In genomic region chrX:130645955-130646583, GRCh38 we compare ENCODE assay signal across 18 cellular contexts.
"Had no signal": no experiment of that assay in that cellular context is flagged by ENCODE, and none has a peak within 500 bp of the region (broad histone marks: within the 10 kb centered on the region; RNA-seq: fewer than 3 reads in every experiment).

No MANE protein-coding gene starts in this region.

- H3K4me3 ChIP-seq: adrenal gland, body of pancreas, esophagus squamous epithelium, pancreas, suprapubic skin had no signal

- H3K4me1 ChIP-seq: adrenal gland, body of pancreas, esophagus squamous epithelium, pancreas, suprapubic skin had no signal

- H3K27ac ChIP-seq: adrenal gland, body of pancreas, esophagus squamous epithelium, pancreas, suprapubic skin had no signal

- H3K27me3 Mint-ChIP-seq: activated CD4-positive, alpha-beta memory T cell treated with anti-CD3 and anti-CD28 coated beads, Interleukin-2, amount 10 ng/mL, durations not matched to agents 7 days and 5 days; activated naive CD4-positive, alpha-beta T cell treated with anti-CD3 and anti-CD28 coated beads, Interleukin-2, amount 50 U/mL, for 24 hours; central memory CD8-positive, alpha-beta T cell; naive thymus-derived CD8-positive, alpha-beta T cell; T-helper 17 cell had no signal

- H3K9me3 Mint-ChIP-seq: activated CD4-positive, alpha-beta memory T cell treated with anti-CD3 and anti-CD28 coated beads, Interleukin-2, amount 10 ng/mL, durations not matched to agents 7 days and 5 days; activated naive CD4-positive, alpha-beta T cell treated with anti-CD3 and anti-CD28 coated beads, Interleukin-2, amount 50 U/mL, for 24 hours; central memory CD8-positive, alpha-beta T cell; type B pancreatic cell had no signal

- DNase-seq: activated CD4-positive, alpha-beta memory T cell treated with anti-CD3 and anti-CD28 coated beads, Interleukin-2, amount 10 ng/mL, durations not matched to agents 7 days and 5 days; activated CD4-positive, alpha-beta T cell treated with anti-CD3 and anti-CD28 coated beads for 4 hours; activated effector memory CD4-positive, alpha-beta T cell treated with anti-CD3 and anti-CD28 coated beads, Interleukin-2, amount 50 U/mL, for 16 hours; activated T-cell treated with anti-CD3 and anti-CD28 coated beads, Interleukin-2, amount 50 U/mL, for 48 hours; effector CD8-positive, alpha-beta T cell; esophagus squamous epithelium; foreskin melanocyte; naive thymus-derived CD8-positive, alpha-beta T cell; stimulated activated naive CD8-positive, alpha-beta T cell treated with anti-CD3 and anti-CD28 coated beads, Interleukin-15, Interleukin-2, amounts not matched to agents 100 U/mL and 50 U/mL, for 24 hours; T-helper 17 cell had no signal

- H3K4me1 Mint-ChIP-seq: activated CD4-positive, alpha-beta memory T cell treated with anti-CD3 and anti-CD28 coated beads, Interleukin-2, amount 10 ng/mL, durations not matched to agents 7 days and 5 days; central memory CD8-positive, alpha-beta T cell had no signal

- H3K4me3 Mint-ChIP-seq: activated CD4-positive, alpha-beta memory T cell treated with anti-CD3 and anti-CD28 coated beads, Interleukin-2, amount 10 ng/mL, durations not matched to agents 7 days and 5 days; activated naive CD4-positive, alpha-beta T cell treated with anti-CD3 and anti-CD28 coated beads, Interleukin-2, amount 50 U/mL, for 24 hours; central memory CD8-positive, alpha-beta T cell; naive thymus-derived CD8-positive, alpha-beta T cell; T-helper 17 cell; type B pancreatic cell had no signal

- ATAC-seq: body of pancreas; naive thymus-derived CD8-positive, alpha-beta T cell; pancreas; stimulated activated naive CD8-positive, alpha-beta T cell treated with anti-CD3 and anti-CD28 coated beads, Interleukin-15, Interleukin-2, amounts not matched to agents 100 U/mL and 50 U/mL, for 24 hours; T-helper 17 cell had no signal

- H3K36me3 ChIP-seq: adrenal gland, pancreas, suprapubic skin had no signal

- H3K9me3 ChIP-seq: adrenal gland, body of pancreas, esophagus squamous epithelium, pancreas, suprapubic skin had no signal

- FAIRE-seq: endothelial cell of umbilical vein had no signal

- H3K27me3 ChIP-seq: adrenal gland, body of pancreas, esophagus squamous epithelium, pancreas, suprapubic skin had no signal
